ENCODE assay signal across 33 cellular contexts in the genomic region with DNA sequence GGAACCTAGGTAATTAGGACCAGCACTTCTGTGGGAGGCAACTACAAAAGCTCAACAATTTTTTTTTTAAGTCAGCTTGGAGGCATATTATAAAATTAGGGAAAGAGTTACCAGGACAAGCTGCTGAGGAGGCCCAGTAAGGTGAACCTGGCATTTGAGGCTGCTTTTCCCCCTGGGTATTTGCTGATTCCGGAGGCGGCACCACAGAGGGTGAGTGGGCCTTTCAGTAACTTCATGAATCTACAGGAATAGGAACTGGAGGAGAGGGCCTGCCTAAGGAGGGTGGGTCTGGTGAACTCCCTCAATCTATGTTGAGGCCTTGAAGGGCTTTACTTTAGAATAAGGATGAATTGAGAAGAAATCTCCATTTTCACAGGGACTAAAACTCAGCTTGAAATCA.
"Had no signal": no experiment of that assay in that cellular context is flagged by ENCODE, and none has a peak within 500 bp of the region (broad histone marks: within the 10 kb centered on the region; RNA-seq: fewer than 3 reads in every experiment).

No MANE protein-coding gene starts in this region.

- ATAC-seq: activated CD4-positive, CD25-positive, alpha-beta regulatory T cell treated with anti-CD3 and anti-CD28 coated beads, Interleukin-2, amount 50 U/mL, for 24 hours; activated CD8-positive, alpha-beta memory T cell treated with anti-CD3 and anti-CD28 coated beads, Interleukin-2, amount 10 ng/mL, durations not matched to agents 7 days and 5 days; activated CD8-positive, alpha-beta T cell treated with anti-CD3 and anti-CD28 coated beads for 36 hours; activated naive CD8-positive, alpha-beta T cell treated with anti-CD3 and anti-CD28 coated beads, Interleukin-2, amount 50 U/mL, for 24 hours; activated T-helper 17 cell treated with anti-CD3 and anti-CD28 coated beads, Interleukin-2, amount 50 U/mL, for 72 hours; esophagus mucosa; T-helper 17 cell had no signal

- H3K27me3 ChIP-seq: adrenal gland, ascending aorta, breast epithelium, cardiac muscle cell, colonic mucosa had no signal

- H3K36me3 Mint-ChIP-seq: brain had no signal

- H3K27me3 Mint-ChIP-seq: activated B cell treated with CpG ODN at 0.5 μM for 24 hours; activated CD8-positive, alpha-beta memory T cell treated with anti-CD3 and anti-CD28 coated beads, Interleukin-2, amount 10 ng/mL, durations not matched to agents 7 days and 5 days; activated CD8-positive, alpha-beta T cell treated with anti-CD3 and anti-CD28 coated beads for 36 hours; activated naive CD8-positive, alpha-beta T cell treated with anti-CD3 and anti-CD28 coated beads for 36 hours; activated naive CD8-positive, alpha-beta T cell treated with anti-CD3 and anti-CD28 coated beads, Interleukin-2, amount 50 U/mL, for 24 hours; activated T-cell treated with anti-CD3 and anti-CD28 coated beads, Interleukin-2, amount 50 U/mL, for 24 hours; activated T-helper 17 cell treated with anti-CD3 and anti-CD28 coated beads, Interleukin-2, amount 50 U/mL, for 72 hours; brain; T-helper 17 cell had no signal

- H3K9me3 Mint-ChIP-seq: activated B cell treated with CpG ODN at 0.5 μM for 24 hours; activated CD8-positive, alpha-beta T cell treated with anti-CD3 and anti-CD28 coated beads for 36 hours; activated naive CD4-positive, alpha-beta T cell treated with anti-CD3 and anti-CD28 coated beads for 36 hours; activated naive CD8-positive, alpha-beta T cell treated with anti-CD3 and anti-CD28 coated beads for 36 hours; activated naive CD8-positive, alpha-beta T cell treated with anti-CD3 and anti-CD28 coated beads, Interleukin-2, amount 50 U/mL, for 24 hours; activated T-cell treated with anti-CD3 and anti-CD28 coated beads, Interleukin-2, amount 50 U/mL, for 24 hours; activated T-helper 17 cell treated with anti-CD3 and anti-CD28 coated beads, Interleukin-2, amount 50 U/mL, for 72 hours; brain; endodermal cell; T-helper 2 cell treated with Interferon-gamma antibody and Interleukin-4, amounts not matched to agents 5 μg/mL and 100 μg/mL, for 36 hours had no signal

- H3K27ac Mint-ChIP-seq: activated B cell treated with CpG ODN at 0.5 μM for 24 hours; activated CD8-positive, alpha-beta memory T cell treated with anti-CD3 and anti-CD28 coated beads, Interleukin-2, amount 10 ng/mL, durations not matched to agents 7 days and 5 days; activated CD8-positive, alpha-beta T cell treated with anti-CD3 and anti-CD28 coated beads for 36 hours; activated naive CD4-positive, alpha-beta T cell treated with anti-CD3 and anti-CD28 coated beads for 36 hours; activated naive CD8-positive, alpha-beta T cell treated with anti-CD3 and anti-CD28 coated beads, Interleukin-2, amount 50 U/mL, for 24 hours; activated T-cell treated with anti-CD3 and anti-CD28 coated beads, Interleukin-2, amount 50 U/mL, for 24 hours; activated T-helper 17 cell treated with anti-CD3 and anti-CD28 coated beads, Interleukin-2, amount 50 U/mL, for 72 hours; brain; endodermal cell; T-helper 17 cell; T-helper 2 cell treated with Interferon-gamma antibody and Interleukin-4, amounts not matched to agents 5 μg/mL and 100 μg/mL, for 36 hours had no signal

- DNase-seq: activated B cell treated with CpG ODN at 0.5 μM for 24 hours; activated CD4-positive, alpha-beta T cell treated with anti-CD3 and anti-CD28 coated beads for 48 hours; activated CD4-positive, alpha-beta T cell treated with anti-CD3 and anti-CD28 coated beads, Interleukin-2, amount 50 U/mL, for 1 hour; activated CD4-positive, alpha-beta T cell treated with anti-CD3 and anti-CD28 coated beads, Interleukin-2, amount 50 U/mL, for 48 hours; activated CD8-positive, alpha-beta memory T cell treated with anti-CD3 and anti-CD28 coated beads, Interleukin-2, amount 10 ng/mL, durations not matched to agents 7 days and 5 days; activated CD8-positive, alpha-beta memory T cell treated with anti-CD3 and anti-CD28 coated beads, Interleukin-2, amount 50 U/mL, for 4 hours; activated CD8-positive, alpha-beta T cell treated with anti-CD3 and anti-CD28 coated beads for 36 hours; activated effector memory CD4-positive, alpha-beta T cell treated with Interleukin-2 at 50 U/mL for 16 hours; activated gamma-delta T cell treated with Interleukin-2 at 50 U/mL for 16 hours; activated naive CD4-positive, alpha-beta T cell treated with anti-CD3 and anti-CD28 coated beads for 36 hours; activated naive CD8-positive, alpha-beta T cell treated with anti-CD3 and anti-CD28 coated beads for 36 hours; activated naive CD8-positive, alpha-beta T cell treated with anti-CD3 and anti-CD28 coated beads, Interleukin-2, amount 50 U/mL, for 24 hours; activated T-cell treated with anti-CD3 and anti-CD28 coated beads, Interleukin-2, amount 50 U/mL, for 24 hours; adrenal gland; amygdala; central memory CD4-positive, alpha-beta T cell; colonic mucosa; effector CD8-positive, alpha-beta T cell; endodermal cell; foreskin fibroblast; head of caudate nucleus; T-helper 1 cell; T-helper 17 cell; T1000; WERI-Rb-1 had no signal

- H3K27ac ChIP-seq: adrenal gland, ascending aorta, breast epithelium, cardiac muscle cell, colonic mucosa, WERI-Rb-1 had no signal

- H3K4me1 Mint-ChIP-seq: activated B cell treated with CpG ODN at 0.5 μM for 24 hours; activated CD8-positive, alpha-beta memory T cell treated with anti-CD3 and anti-CD28 coated beads, Interleukin-2, amount 10 ng/mL, durations not matched to agents 7 days and 5 days; activated naive CD8-positive, alpha-beta T cell treated with anti-CD3 and anti-CD28 coated beads for 36 hours; activated naive CD8-positive, alpha-beta T cell treated with anti-CD3 and anti-CD28 coated beads, Interleukin-2, amount 50 U/mL, for 24 hours; activated T-helper 17 cell treated with anti-CD3 and anti-CD28 coated beads, Interleukin-2, amount 50 U/mL, for 72 hours; brain; endodermal cell; T-helper 17 cell had no signal

- H3K4me1 ChIP-seq: ascending aorta, breast epithelium, colonic mucosa had no signal

- H3K36me3 ChIP-seq: breast epithelium, colonic mucosa, WERI-Rb-1 had no signal

- H3K4me3 ChIP-seq: adrenal gland, ascending aorta, breast epithelium, cardiac muscle cell, colonic mucosa had no signal

- H3K9me3 ChIP-seq: adrenal gland, ascending aorta, breast epithelium, colonic mucosa had no signal

- H3K4me3 Mint-ChIP-seq: activated B cell treated with CpG ODN at 0.5 μM for 24 hours; activated CD8-positive, alpha-beta memory T cell treated with anti-CD3 and anti-CD28 coated beads, Interleukin-2, amount 10 ng/mL, durations not matched to agents 7 days and 5 days; activated CD8-positive, alpha-beta T cell treated with anti-CD3 and anti-CD28 coated beads for 36 hours; activated naive CD4-positive, alpha-beta T cell treated with anti-CD3 and anti-CD28 coated beads for 36 hours; activated naive CD8-positive, alpha-beta T cell treated with anti-CD3 and anti-CD28 coated beads for 36 hours; activated naive CD8-positive, alpha-beta T cell treated with anti-CD3 and anti-CD28 coated beads, Interleukin-2, amount 50 U/mL, for 24 hours; activated T-cell treated with anti-CD3 and anti-CD28 coated beads, Interleukin-2, amount 50 U/mL, for 24 hours; activated T-helper 17 cell treated with anti-CD3 and anti-CD28 coated beads, Interleukin-2, amount 50 U/mL, for 72 hours; brain; endodermal cell; T-helper 17 cell; T-helper 2 cell treated with Interferon-gamma antibody and Interleukin-4, amounts not matched to agents 5 μg/mL and 100 μg/mL, for 36 hours had no signal
